Comparison of ENCODE assay signal across 22 cellular contexts in genomic region chr5:171436804-171437285, GRCh38. TPM values are rescaled to one million over a fixed set of nuclear protein-coding genes. Genes with fewer than 3 reads are reported as not detected.
DNase-seq lines count a peak whose midpoint lies in the region; ATAC-seq, FAIRE-seq and TF ChIP-seq lines count a peak whose summit lies in the region.
"Had no signal": no experiment of that assay in that cellular context is flagged by ENCODE, and none has a peak within 500 bp of the region (broad histone marks: within the 10 kb centered on the region; RNA-seq: fewer than 3 reads in every experiment).

No MANE protein-coding gene starts in this region.

- peak; percentile 31 for DNase-seq in NCI-H146 (lab: John Stamatoyannopoulos, UW)
- no peak for DNase-seq in NCI-H146 treated with DMSO at 0.1 percent for 48 hours (lab: John Stamatoyannopoulos, UW; ENCODE audit: unreplicated experiment)
- DNase-seq in body of pancreas = peak in 3 of 4 donors; percentile 59 to 78 (median 73)
- no peak for DNase-seq in neural progenitor cell (ENCODE audit: low spot score)
- no peak for DNase-seq in epidermal melanocyte (ENCODE audit: insufficient read length, low spot score)
- DNase-seq in NCI-H1436 treated with DMSO at 0.1 percent for 48 hours (lab: John Stamatoyannopoulos, UW) = no peak
- DNase-seq in NOMO-1 (lab: John Stamatoyannopoulos, UW; ENCODE audit: unreplicated experiment in 2 of 2) = no peak
- DNase-seq in kidney = no peak
- DNase-seq: AML-193, GDM1, HCEC 1CT, Karpas-422, NCI-H1417 treated with DMSO at 0.1 percent for 48 hours, NCI-H2081, NCI-H2171 treated with DMSO at 0.1 percent for 48 hours, NCI-H446 treated with DMSO at 0.1 percent for 48 hours, Peyer's patch had no signal

- no peak for TF ChIP-seq POLR2A in body of pancreas (IDR thresholded peaks at IDR 0.05)

- FAIRE-seq in kidney (lab: Jason Lieb, UNC) = no peak

- no peaks in the 10 kb centered on the region for H3F3A ChIP-seq in neural progenitor cell (ENCODE audit: low read depth)

- peaks cover 9% of the 10 kb centered on the region for H3K27me3 Mint-ChIP-seq in neural progenitor cell (ENCODE audit: insufficient read depth, low read depth)

- WGBS in body of pancreas, 2 donors = 28 to 36% methylated on average over 8 to 13 of the region's 13 CpGs

- H3K4me1 Mint-ChIP-seq in neural progenitor cell = peaks cover 38% of the 10 kb centered on the region
- H3K4me1 Mint-ChIP-seq: IgD-negative memory B cell had no signal

- no peaks in the 10 kb centered on the region for H3K79me2 ChIP-seq in neural progenitor cell (ENCODE audit: low read depth)

- H3K4me3 ChIP-seq in body of pancreas (no peak overlapping the region), neural progenitor cell (no peak overlapping the region), kidney (ENCODE audit: low read length in 2 of 2) (no peak overlapping the region)
- H3K4me3 ChIP-seq: Peyer's patch had no signal

- H3K9ac ChIP-seq in neural progenitor cell (no peak overlapping the region), kidney (ENCODE audit: low read length in 2 of 2) (no peak overlapping the region)

- no peaks in the 10 kb centered on the region for H3K36me3 Mint-ChIP-seq in neural progenitor cell
- H3K36me3 Mint-ChIP-seq: IgD-negative memory B cell had no signal

- no peak overlapping the region for H3K4me2 ChIP-seq in neural progenitor cell

- no peaks in the 10 kb centered on the region for H3K9me3 ChIP-seq in body of pancreas
- no peaks in the 10 kb centered on the region for H3K9me3 ChIP-seq in neural progenitor cell (ENCODE audit: low read depth)
- no peaks in the 10 kb centered on the region for H3K9me3 ChIP-seq in kidney (ENCODE audit: control insufficient read depth in 1 of 2, low read length in 2 of 2)
- H3K9me3 ChIP-seq: Peyer's patch had no signal

- H3K4me1 ChIP-seq in body of pancreas (peaks cover 27% of the 10 kb centered on the region), neural progenitor cell (peaks cover 13% of the 10 kb centered on the region), kidney (ENCODE audit: control insufficient read depth in 1 of 2, insufficient read depth in 1 of 2, low read depth in 1 of 2, low read length in 2 of 2) (no peaks in the 10 kb centered on the region)
- H3K4me1 ChIP-seq: Peyer's patch had no signal

- no peaks in the 10 kb centered on the region for H3K27me3 ChIP-seq in body of pancreas
- H3K27me3 ChIP-seq in neural progenitor cell = no peaks in the 10 kb centered on the region
- H3K27me3 ChIP-seq: Peyer's patch had no signal

- H3K27ac ChIP-seq in body of pancreas = peak overlapping the region; percentile 68 to 93 (median 84)
- H3K27ac ChIP-seq in neural progenitor cell = no peak overlapping the region
- no peak overlapping the region for H3K27ac ChIP-seq in kidney (ENCODE audit: low read depth in 2 of 2, low read length in 2 of 2)
- H3K27ac ChIP-seq: 22Rv1, HL-60, Peyer's patch had no signal

- no peak overlapping the region for H3K4me3 Mint-ChIP-seq in neural progenitor cell
- H3K4me3 Mint-ChIP-seq: IgD-negative memory B cell had no signal

- no peaks in the 10 kb centered on the region for H3K9me3 Mint-ChIP-seq in neural progenitor cell
- H3K9me3 Mint-ChIP-seq: IgD-negative memory B cell had no signal

- H3K27ac Mint-ChIP-seq in neural progenitor cell = peak overlapping the region; percentile 72
- H3K27ac Mint-ChIP-seq: IgD-negative memory B cell had no signal

- H4K20me1 ChIP-seq in neural progenitor cell (ENCODE audit: low read depth) = no peaks in the 10 kb centered on the region

- intact Hi-C loops in body of pancreas (cut with DNase I) (no loop called here), kidney (cut with DNase I) (no loop called here)

- H2AFZ ChIP-seq in neural progenitor cell (replicated peaks) = no peak overlapping the region

- peak; percentile 54 for ATAC-seq in body of pancreas

- H3K36me3 ChIP-seq in body of pancreas (replicated peaks in 1 of 2; ENCODE audit: insufficient read depth in 1 of 2, low read depth in 2 of 2) = no peaks in the 10 kb centered on the region
- no peaks in the 10 kb centered on the region for H3K36me3 ChIP-seq in neural progenitor cell
- H3K36me3 ChIP-seq in kidney (ENCODE audit: control insufficient read depth in 1 of 2, insufficient read depth in 2 of 2, low read length in 2 of 2) = no peaks in the 10 kb centered on the region
- H3K36me3 ChIP-seq: Peyer's patch had no signal

- no peak for TF ChIP-seq CTCF in body of pancreas (IDR thresholded peaks at IDR 0.05)
- no peak for TF ChIP-seq CTCF in neural progenitor cell (IDR thresholded peaks at IDR 0.05)
- no peak for TF ChIP-seq CTCF in kidney (IDR thresholded peaks at IDR 0.05; ENCODE audit: borderline replicate concordance, extremely low read depth, insufficient read depth)

RNA-seq across cellular contexts. Expression of gene FGF18, which starts 17.4 kb away (rescaled TPM):
- total RNA-seq in body of pancreas (not detected), neural progenitor cell (ENCODE audit: low replicate concordance) (0.06 and 0.22 TPM in 2 replicates), kidney (1.8 TPM)
- 0.39 TPM for polyA plus RNA-seq in kidney (ENCODE audit: insufficient read depth, low read depth, low replicate concordance)
- total RNA-seq: MCF 10A, SK-MEL-5 had no signal
- polyA plus RNA-seq: IgD-negative memory B cell had no signal

RNA-seq across cellular contexts. Expression of gene NPM1, which starts 49.2 kb away (rescaled TPM):
- 100 to 1,000 TPM; 310 to 501 TPM for total RNA-seq in body of pancreas
- total RNA-seq in neural progenitor cell (ENCODE audit: low replicate concordance) = 2,155 and 3,685 TPM in 2 replicates
- 612 TPM for total RNA-seq in kidney
- 611 TPM for polyA plus RNA-seq in kidney (ENCODE audit: insufficient read depth, low read depth, low replicate concordance)

Comparison
In these comparisons a context has a peak if more than half of its experiments do, and no peak if none do; other contexts are left out.
1. DNase-seq: peak in NCI-H146 (single experiment) and body of pancreas (3 of 4); none in NCI-H146 treated with DMSO at 0.1 percent for 48 hours (single experiment), neural progenitor cell (single experiment), epidermal melanocyte (single experiment), NCI-H1436 treated with DMSO at 0.1 percent for 48 hours (single experiment), NOMO-1 (0 of 2) and kidney (single experiment).
2. H3K27ac ChIP-seq: peak in body of pancreas (4 of 4); none in neural progenitor cell (single experiment) and kidney (0 of 2).